In the genomic region with DNA sequence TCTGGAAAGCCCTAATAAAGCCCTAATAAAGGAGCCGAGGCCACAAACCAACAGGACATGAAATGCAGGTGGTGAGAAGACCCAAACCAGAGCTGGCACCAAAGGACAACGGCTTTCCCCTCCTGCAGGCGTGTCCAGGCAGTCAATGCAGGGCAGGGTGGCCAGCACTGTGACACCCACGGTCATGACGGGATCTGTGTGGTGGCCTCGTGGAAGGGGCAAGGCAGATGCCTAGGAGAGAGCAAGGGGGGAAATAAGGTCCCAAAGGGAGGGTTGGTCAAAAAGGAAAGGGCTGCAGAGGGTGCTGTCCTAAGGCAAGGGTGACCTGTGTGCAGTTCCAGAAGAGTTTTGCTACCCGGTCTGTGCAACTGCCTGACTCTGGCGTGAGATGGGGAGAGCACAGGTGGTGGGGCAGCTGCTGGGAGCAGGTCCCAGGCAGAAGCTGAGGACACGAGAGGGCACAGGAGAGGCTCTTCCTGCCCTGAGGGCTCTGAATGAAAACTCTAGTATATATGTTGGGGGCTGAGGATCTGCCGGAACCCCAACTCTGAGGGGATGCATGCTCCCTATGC, we compare ENCODE assay signal across 21 cellular contexts.
A peak's percentile ranks its signal among the peaks of the same experiment; 100 is the strongest.
DNase-seq lines count a peak whose midpoint lies in the region; ATAC-seq, FAIRE-seq and TF ChIP-seq lines count a peak whose summit lies in the region.
"Had no signal": no experiment of that assay in that cellular context is flagged by ENCODE, and none has a peak within 500 bp of the region (broad histone marks: within the 10 kb centered on the region; RNA-seq: fewer than 3 reads in every experiment).

No MANE protein-coding gene starts in this region.

- TF ChIP-seq RAD21 in HepG2 (CRISPR knock-in tag; IDR thresholded peaks at IDR 0.05), result no peak

- no peak for TF ChIP-seq CTCF in HepG2 (CRISPR knock-in tag; IDR thresholded peaks at IDR 0.05)
- no peak for TF ChIP-seq CTCF in sigmoid colon (IDR thresholded peaks at IDR 0.05)

- TF ChIP-seq POLR2A in HepG2 (IDR thresholded peaks at IDR 0.05; ENCODE audit: insufficient read depth in 1 of 2, low read depth in 2 of 2, low read length in 2 of 2) (no peak), sigmoid colon (IDR thresholded peaks at IDR 0.05) (no peak)

- H3K9me3 ChIP-seq in HepG2 (ENCODE audit: low read length) (peaks cover 24% of the 10 kb centered on the region; the same call in 1 of the 2 replicates), sigmoid colon (no peaks in the 10 kb centered on the region)
- H3K9me3 ChIP-seq: BE2C had no signal

- no peak for TF ChIP-seq EP300 in HepG2 (IDR thresholded peaks at IDR 0.05; ENCODE audit: low read depth in 2 of 2, low read length in 2 of 2)
- no peak for TF ChIP-seq EP300 in HepG2 (CRISPR knock-in tag; IDR thresholded peaks at IDR 0.05; ENCODE audit: borderline replicate concordance)
- TF ChIP-seq EP300 in sigmoid colon (IDR thresholded peaks at IDR 0.05), result no peak

- H3K27me3 ChIP-seq in HepG2 (ENCODE audit: control insufficient read depth in 1 of 2, insufficient read depth in 2 of 2, low read length in 2 of 2) (peaks cover 4 to 30% of the 10 kb centered on the region in 2 experiments; a peak in 4 of 5 replicates), sigmoid colon (peaks cover 0 to 3% (median 0%) of the 10 kb centered on the region in 3 donors)
- H3K27me3 ChIP-seq: BE2C had no signal

- DNase-seq in stimulated activated naive CD8-positive, alpha-beta T cell treated with anti-CD3 and anti-CD28 coated beads, Interleukin-15, amount 100 ng/mL, for 72 hours, result no peak
- DNase-seq in stimulated activated naive CD8-positive, alpha-beta T cell treated with anti-CD3 and anti-CD28 coated beads, Interleukin-15, Interleukin-2, amounts not matched to agents 100 U/mL and 50 U/mL, for 24 hours, result no peak
- DNase-seq in HepG2 (ENCODE audit: low spot score) (no peak), sigmoid colon (peak; percentile 52), NAMALWA (ENCODE audit: low spot score) (no peak)
- DNase-seq: BE2C; CD8-positive, alpha-beta T cell; COR-L47; DMS153; DMS79 treated with DMSO at 0.1 percent for 48 hours; EL; GM23248 had no signal

- H3K9me3 Mint-ChIP-seq in stimulated activated naive CD8-positive, alpha-beta T cell treated with anti-CD3 and anti-CD28 coated beads, Interleukin-15, amount 100 ng/mL, for 72 hours, result peaks cover 14 to 23% of the 10 kb centered on the region in 2 donors

- H3K4me3 ChIP-seq in HepG2 (replicated peaks in 1 of 3; ENCODE audit: insufficient read depth in 1 of 3, low read depth in 2 of 3, low read length in 3 of 3) (no peak overlapping the region), sigmoid colon (no peak overlapping the region)
- H3K4me3 ChIP-seq: GM23248 had no signal

- WGBS in HepG2 (ENCODE audit: low lambda C conversion rate), result 6% methylated on average over 8 of the region's 10 CpGs
- WGBS in sigmoid colon, 2 donors, result 84 to 85% methylated on average over 10 of the region's 10 CpGs

- peaks cover 25% of the 10 kb centered on the region for H3K27me3 Mint-ChIP-seq in stimulated activated naive CD8-positive, alpha-beta T cell treated with anti-CD3 and anti-CD28 coated beads, Interleukin-15, amount 100 ng/mL, for 72 hours

- H3K4me1 ChIP-seq in HepG2 (ENCODE audit: insufficient read depth, low read length) (no peaks in the 10 kb centered on the region), sigmoid colon (no peaks in the 10 kb centered on the region)
- H3K4me1 ChIP-seq: BE2C had no signal

- no peak for FAIRE-seq in HepG2 (lab: Jason Lieb, UNC)
- FAIRE-seq: A204.1, D721Med, G401.6, GM12891, H54 had no signal

- H3K27ac ChIP-seq in HepG2 (ENCODE audit: extremely low read length, insufficient read depth, low read length) (no peak overlapping the region), sigmoid colon (no peak overlapping the region)
- H3K27ac ChIP-seq: C4-2B, GM23248 had no signal

- in situ Hi-C loops in HepG2 (cut with HindIII; ENCODE audit: extremely low pct_ligation_motif_present, low pct_unique_long_range_greater_than_20kb), result no loop called here

- no peak overlapping the region for H3K4me2 ChIP-seq in HepG2 (ENCODE audit: low read depth, low read length)

- no peaks in the 10 kb centered on the region for H3K4me1 Mint-ChIP-seq in stimulated activated naive CD8-positive, alpha-beta T cell treated with anti-CD3 and anti-CD28 coated beads, Interleukin-15, amount 100 ng/mL, for 72 hours

- H3K9ac ChIP-seq in HepG2 (ENCODE audit: insufficient read depth, low read depth, low read length), result no peak overlapping the region
- H3K9ac ChIP-seq: GM23248 had no signal

- POLR2A ChIA-PET in HepG2 (lab: Yijun Ruan, JAX), result no interaction called here

- no peaks in the 10 kb centered on the region for H3K79me2 ChIP-seq in HepG2 (ENCODE audit: insufficient read depth, low read length)

- peak; percentile 26 for ATAC-seq in stimulated activated naive CD8-positive, alpha-beta T cell treated with anti-CD3 and anti-CD28 coated beads, Interleukin-15, amount 100 ng/mL, for 72 hours
- no peak for ATAC-seq in stimulated activated naive CD8-positive, alpha-beta T cell treated with anti-CD3 and anti-CD28 coated beads, Interleukin-15, Interleukin-2, amounts not matched to agents 100 U/mL and 50 U/mL, for 24 hours
- peak; percentile 51 for ATAC-seq in HepG2
- ATAC-seq in HG02571 (IDR thresholded peaks at IDR 0.05; ENCODE audit: unreplicated experiment), result no peak
- no peak for ATAC-seq in esophagus mucosa
- ATAC-seq: CD8-positive, alpha-beta T cell; HCT116 had no signal

- BruUV-seq in HepG2 (replicated peaks; lab: Mats Ljungman, UMichigan), result no TSS peak

- H4K20me1 ChIP-seq in HepG2 (ENCODE audit: insufficient read depth, low read length), result no peaks in the 10 kb centered on the region

- intact Hi-C loops in HepG2 (cut with micrococcal nuclease; ENCODE audit: unreplicated experiment) (no loop called here), sigmoid colon (cut with DNase I) (no loop called here)

- no peak overlapping the region for H2AFZ ChIP-seq in HepG2 (ENCODE audit: low read length)
- H2AFZ ChIP-seq: GM23248 had no signal

- CTCF ChIA-PET in HepG2 (lab: Yijun Ruan, JAX; ENCODE audit: low intra/inter-chr PET ratio, low total read pairs), result no interaction called here

- H3K27ac Mint-ChIP-seq in stimulated activated naive CD8-positive, alpha-beta T cell treated with anti-CD3 and anti-CD28 coated beads, Interleukin-15, amount 100 ng/mL, for 72 hours, result no peak overlapping the region
- H3K27ac Mint-ChIP-seq: CD8-positive, alpha-beta T cell had no signal

- H3K4me3 Mint-ChIP-seq in stimulated activated naive CD8-positive, alpha-beta T cell treated with anti-CD3 and anti-CD28 coated beads, Interleukin-15, amount 100 ng/mL, for 72 hours, result no peak overlapping the region
- H3K4me3 Mint-ChIP-seq: CD8-positive, alpha-beta T cell had no signal

- H3K36me3 ChIP-seq in HepG2 (replicated peaks in 1 of 2; ENCODE audit: control insufficient read depth in 1 of 2, insufficient read depth in 2 of 2, low read length in 2 of 2) (no peaks in the 10 kb centered on the region), sigmoid colon (no peaks in the 10 kb centered on the region)
- H3K36me3 ChIP-seq: BE2C had no signal

TF ChIP-seq in HepG2, 621 proteins besides CTCF, POLR2A, EP300 and RAD21 (continues in another document):
- TF ChIP-seq NFAT5 (CRISPR knock-in tag; IDR thresholded peaks at IDR 0.05) (no peak), CHCHD3 (CRISPR knock-in tag; IDR thresholded peaks at IDR 0.05) (no peak), ZNF232 (CRISPR knock-in tag; IDR thresholded peaks at IDR 0.05; ENCODE audit: borderline replicate concordance) (no peak)
- TF ChIP-seq, protein P1, sequence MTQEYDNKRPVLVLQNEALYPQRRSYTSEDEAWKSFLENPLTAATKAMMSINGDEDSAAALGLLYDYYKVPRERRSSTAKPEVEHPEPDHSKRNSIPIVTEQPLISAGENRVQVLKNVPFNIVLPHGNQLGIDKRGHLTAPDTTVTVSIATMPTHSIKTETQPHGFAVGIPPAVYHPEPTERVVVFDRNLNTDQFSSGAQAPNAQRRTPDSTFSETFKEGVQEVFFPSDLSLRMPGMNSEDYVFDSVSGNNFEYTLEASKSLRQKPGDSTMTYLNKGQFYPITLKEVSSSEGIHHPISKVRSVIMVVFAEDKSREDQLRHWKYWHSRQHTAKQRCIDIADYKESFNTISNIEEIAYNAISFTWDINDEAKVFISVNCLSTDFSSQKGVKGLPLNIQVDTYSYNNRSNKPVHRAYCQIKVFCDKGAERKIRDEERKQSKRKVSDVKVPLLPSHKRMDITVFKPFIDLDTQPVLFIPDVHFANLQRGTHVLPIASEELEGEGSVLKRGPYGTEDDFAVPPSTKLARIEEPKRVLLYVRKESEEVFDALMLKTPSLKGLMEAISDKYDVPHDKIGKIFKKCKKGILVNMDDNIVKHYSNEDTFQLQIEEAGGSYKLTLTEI (CRISPR knock-in tag; conservative IDR thresholded peaks at IDR 0.05), result no peak

Comparison
In these comparisons a context has a peak if more than half of its experiments do, and no peak if none do; other contexts are left out.
1. ATAC-seq: peak in stimulated activated naive CD8-positive, alpha-beta T cell treated with anti-CD3 and anti-CD28 coated beads, Interleukin-15, amount 100 ng/mL, for 72 hours (single experiment) and HepG2 (single experiment); none in stimulated activated naive CD8-positive, alpha-beta T cell treated with anti-CD3 and anti-CD28 coated beads, Interleukin-15, Interleukin-2, amounts not matched to agents 100 U/mL and 50 U/mL, for 24 hours (single experiment), HG02571 (single experiment) and esophagus mucosa (single experiment).